12 cellular contexts compared by ENCODE assay signal in genomic region chr10:124707546-124707945, GRCh38. TPM values are rescaled to one million over a fixed set of nuclear protein-coding genes. Genes with fewer than 3 reads are reported as not detected.
DNase-seq lines count a peak whose midpoint lies in the region; ATAC-seq, FAIRE-seq and TF ChIP-seq lines count a peak whose summit lies in the region.
"Had no signal": no experiment of that assay in that cellular context is flagged by ENCODE, and none has a peak within 500 bp of the region (broad histone marks: within the 10 kb centered on the region; RNA-seq: fewer than 3 reads in every experiment).

No MANE protein-coding gene starts in this region.

- H3K27ac ChIP-seq in kidney (ENCODE audit: low read depth in 2 of 2, low read length in 2 of 2) (peak overlapping the region; percentile 63 to 85), GM23338 (ENCODE audit: low read depth) (no peak overlapping the region)

- CTCF ChIA-PET in WTC11 (lab: Charles Lee), result interaction anchor here (3.5 to 5.0 kb wide), 2 partner anchors 11 to 33 kb away, joined by 29 to 46 read pairs; no protein-coding TSS in a partner anchor

- POLR2A ChIA-PET in WTC11 (lab: Charles Lee), result no interaction called here

- peak; percentile 42 to 56 for DNase-seq in NOMO-1 (lab: John Stamatoyannopoulos, UW; ENCODE audit: unreplicated experiment in 2 of 2)
- DNase-seq in WTC11 (ENCODE audit: low spot score), result no peak
- no peak for DNase-seq in kidney
- DNase-seq in stimulated activated naive B cell treated with anti-CD40 and anti-IgM and Interleukin-4, amounts not matched to agents 10 μg/mL and 1 μg/mL and 100 μg/mL, for 72 hours, result no peak
- no peak for DNase-seq in NCI-H1436 (lab: John Stamatoyannopoulos, UW)
- DNase-seq in DMS79 (lab: John Stamatoyannopoulos, UW), result no peak
- DNase-seq in GM23338 (ENCODE audit: low spot score), result no peak
- DNase-seq: activated CD4-positive, alpha-beta T cell treated with anti-CD3 and anti-CD28 coated beads, Interleukin-2, amount 50 U/mL, for 1 hour; activated naive CD8-positive, alpha-beta T cell treated with anti-CD3 and anti-CD28 coated beads, Interleukin-2, amount 10 ng/mL, durations not matched to agents 7 days and 5 days; hypothalamus; midbrain had no signal

- H3K27me3 Mint-ChIP-seq in WTC11 (ENCODE audit: low read depth), result no peaks in the 10 kb centered on the region
- no peaks in the 10 kb centered on the region for H3K27me3 Mint-ChIP-seq in stimulated activated naive B cell treated with anti-CD40 and anti-IgM and Interleukin-4, amounts not matched to agents 10 μg/mL and 1 μg/mL and 100 μg/mL, for 72 hours
- H3K27me3 Mint-ChIP-seq in GM23338 (ENCODE audit: insufficient read depth, low read depth, poor library complexity), result peaks cover 8% of the 10 kb centered on the region
- H3K27me3 Mint-ChIP-seq: activated naive CD8-positive, alpha-beta T cell treated with anti-CD3 and anti-CD28 coated beads, Interleukin-2, amount 10 ng/mL, durations not matched to agents 7 days and 5 days had no signal

- H3F3A ChIP-seq in GM23338 (replicated peaks; ENCODE audit: low read depth), result no peaks in the 10 kb centered on the region

- peaks cover 7% of the 10 kb centered on the region; the same call in 1 of the 2 replicates for H3K36me3 Mint-ChIP-seq in WTC11
- H3K36me3 Mint-ChIP-seq in stimulated activated naive B cell treated with anti-CD40 and anti-IgM and Interleukin-4, amounts not matched to agents 10 μg/mL and 1 μg/mL and 100 μg/mL, for 72 hours, result peaks cover 15 to 42% of the 10 kb centered on the region in 2 donors
- H3K36me3 Mint-ChIP-seq in GM23338 (ENCODE audit: low read depth), result peaks cover 6% of the 10 kb centered on the region; the same call in 2 of the 3 replicates

- H3K4me3 Mint-ChIP-seq in WTC11 (no peak overlapping the region), GM23338 (no peak overlapping the region)
- no peak overlapping the region for H3K4me3 Mint-ChIP-seq in stimulated activated naive B cell treated with anti-CD40 and anti-IgM and Interleukin-4, amounts not matched to agents 10 μg/mL and 1 μg/mL and 100 μg/mL, for 72 hours
- H3K4me3 Mint-ChIP-seq: activated naive CD8-positive, alpha-beta T cell treated with anti-CD3 and anti-CD28 coated beads, Interleukin-2, amount 10 ng/mL, durations not matched to agents 7 days and 5 days had no signal

- H3K4me2 ChIP-seq in GM23338, result no peak overlapping the region

- no peak for ATAC-seq in WTC11
- no peak for ATAC-seq in stimulated activated naive B cell treated with anti-CD40 and anti-IgM and Interleukin-4, amounts not matched to agents 10 μg/mL and 1 μg/mL and 100 μg/mL, for 72 hours (replicated peaks)
- ATAC-seq in GM23338, result no peak
- ATAC-seq: GM12878 had no signal

- H2AFZ ChIP-seq in GM23338, result no peak overlapping the region

- FAIRE-seq in kidney (lab: Jason Lieb, UNC), result no peak
- FAIRE-seq: GM12878 had no signal

- H3K36me3 ChIP-seq in kidney (ENCODE audit: control insufficient read depth in 1 of 2, insufficient read depth in 2 of 2, low read length in 2 of 2) (no peaks in the 10 kb centered on the region), GM23338 (ENCODE audit: insufficient read depth) (no peaks in the 10 kb centered on the region; the same call in 1 of the 2 replicates)

- H3K9me3 Mint-ChIP-seq in WTC11 (no peaks in the 10 kb centered on the region), GM23338 (no peaks in the 10 kb centered on the region)
- H3K9me3 Mint-ChIP-seq in stimulated activated naive B cell treated with anti-CD40 and anti-IgM and Interleukin-4, amounts not matched to agents 10 μg/mL and 1 μg/mL and 100 μg/mL, for 72 hours, result no peaks in the 10 kb centered on the region
- H3K9me3 Mint-ChIP-seq: activated naive CD8-positive, alpha-beta T cell treated with anti-CD3 and anti-CD28 coated beads, Interleukin-2, amount 10 ng/mL, durations not matched to agents 7 days and 5 days had no signal

- H3K9me2 ChIP-seq in GM23338 (ENCODE audit: insufficient read depth), result no peaks in the 10 kb centered on the region

- peak overlapping the region in 1 of 2 donors; percentile 49 for H3K9ac ChIP-seq in kidney (ENCODE audit: low read length in 2 of 2)

- H3K79me2 ChIP-seq in GM23338 (replicated peaks; ENCODE audit: insufficient read depth), result peaks cover 12% of the 10 kb centered on the region

- peaks cover 84 to 87% of the 10 kb centered on the region in 2 donors for H3K4me1 ChIP-seq in kidney (ENCODE audit: control insufficient read depth in 1 of 2, insufficient read depth in 1 of 2, low read depth in 1 of 2, low read length in 2 of 2)
- 0 out of 2 replicates have a peak, but pooled peaks cover 8% of the 10 kb centered on the region for H3K4me1 ChIP-seq in GM23338 (ENCODE audit: insufficient read depth)

- TF ChIP-seq CTCF in WTC11 (IDR thresholded peaks at IDR 0.05) (no peak), kidney (IDR thresholded peaks at IDR 0.05; ENCODE audit: borderline replicate concordance, extremely low read depth, insufficient read depth) (no peak), GM23338 (conservative IDR thresholded peaks at IDR 0.05; ENCODE audit: low read depth in 2 of 2) (no peak)

- H3K27ac Mint-ChIP-seq in WTC11 (peak overlapping the region; percentile 26; the same call in 1 of the 2 replicates), GM23338 (no peak overlapping the region)
- peak overlapping the region; percentile 92 for H3K27ac Mint-ChIP-seq in stimulated activated naive B cell treated with anti-CD40 and anti-IgM and Interleukin-4, amounts not matched to agents 10 μg/mL and 1 μg/mL and 100 μg/mL, for 72 hours
- H3K27ac Mint-ChIP-seq: activated naive CD8-positive, alpha-beta T cell treated with anti-CD3 and anti-CD28 coated beads, Interleukin-2, amount 10 ng/mL, durations not matched to agents 7 days and 5 days had no signal

- peaks cover 52% of the 10 kb centered on the region for H3K4me1 Mint-ChIP-seq in WTC11
- H3K4me1 Mint-ChIP-seq in stimulated activated naive B cell treated with anti-CD40 and anti-IgM and Interleukin-4, amounts not matched to agents 10 μg/mL and 1 μg/mL and 100 μg/mL, for 72 hours, result peaks cover 75 to 90% of the 10 kb centered on the region in 2 donors
- H3K4me1 Mint-ChIP-seq in GM23338, result peaks cover 26% of the 10 kb centered on the region

- peaks cover 12% of the 10 kb centered on the region; the same call in 1 of the 2 replicates for H4K20me1 ChIP-seq in GM23338 (replicated peaks; ENCODE audit: insufficient read depth)

- H3K27me3 ChIP-seq in GM23338 (ENCODE audit: insufficient read depth), result no peaks in the 10 kb centered on the region

- intact Hi-C loops in kidney (cut with DNase I), result no loop called here

- H3K9me3 ChIP-seq in kidney (ENCODE audit: control insufficient read depth in 1 of 2, low read length in 2 of 2), result no peaks in the 10 kb centered on the region

- H3K4me3 ChIP-seq in kidney (ENCODE audit: low read length in 2 of 2) (no peak overlapping the region), GM23338 (no peak overlapping the region)
- H3K4me3 ChIP-seq: GM12878 had no signal

TF ChIP-seq in WTC11, 78 proteins besides CTCF, POLR2A, EP300 and RAD21 (continues in another document):
- no peak for TF ChIP-seq EMX1 (CRISPR knock-in tag; IDR thresholded peaks at IDR 0.05)
- no peak for TF ChIP-seq TEAD4 (CRISPR knock-in tag; IDR thresholded peaks at IDR 0.05)
- no peak for TF ChIP-seq ZNF512 (CRISPR knock-in tag; IDR thresholded peaks at IDR 0.05; ENCODE audit: borderline replicate concordance)

TF ChIP-seq in GM23338, 12 proteins besides CTCF, POLR2A, EP300 and RAD21 (continues in another document):
- TF ChIP-seq STAT1 (IDR thresholded peaks at IDR 0.05; ENCODE audit: unreplicated experiment), result no peak
- TF ChIP-seq EZH2phosphoT487 (IDR thresholded peaks at IDR 0.05; ENCODE audit: unreplicated experiment), result no peak
- no peak for TF ChIP-seq EZH2 (IDR thresholded peaks at IDR 0.05; ENCODE audit: low read depth, unreplicated experiment)

RNA-seq across cellular contexts. Expression of gene FAM53B, which starts 36.6 kb away (rescaled TPM):
- total RNA-seq in WTC11 (2021), result 18.7 to 21.3 TPM (median 19.9 TPM) in 3 replicates
- total RNA-seq in kidney, result 30.0 TPM
- polyA plus RNA-seq in kidney (ENCODE audit: insufficient read depth, low read depth, low replicate concordance), result 11.8 TPM
- total RNA-seq in GM23338 (2014; rRNA removed; shearing (Covaris generic)), result 14.5 and 20.3 TPM in 2 replicates
- polyA plus RNA-seq in GM23338 (2016; fragmentation: Nextera tagmentation; extraction: Ambion mirVana), result 3.0 and 3.5 TPM in 2 replicates

Comparison
In these comparisons a context has a peak if more than half of its experiments do, and no peak if none do; other contexts are left out.
1. DNase-seq: peak in NOMO-1 (2 of 2); none in WTC11 (single experiment), kidney (single experiment), stimulated activated naive B cell treated with anti-CD40 and anti-IgM and Interleukin-4, amounts not matched to agents 10 μg/mL and 1 μg/mL and 100 μg/mL, for 72 hours (single experiment), NCI-H1436 (single experiment), DMS79 (single experiment) and GM23338 (single experiment).